In the genomic region with DNA sequence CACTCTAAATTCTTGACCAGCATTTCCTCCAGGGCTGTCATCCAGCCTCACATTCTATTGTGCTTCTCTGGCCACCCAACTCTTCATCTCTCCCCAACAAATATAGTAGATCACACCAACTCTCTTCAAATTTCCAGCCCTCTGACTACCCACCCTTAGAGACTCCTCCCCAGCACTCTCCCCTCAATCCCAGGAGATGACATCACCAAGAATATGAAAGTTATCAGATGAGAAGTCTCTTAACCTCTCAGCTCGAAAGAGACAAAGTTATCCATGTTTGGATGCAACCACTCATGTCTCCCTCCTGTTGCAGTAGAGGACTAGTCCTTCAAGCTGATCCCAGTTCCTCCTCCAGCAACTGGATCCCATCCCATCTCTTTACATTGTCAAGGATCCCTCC, we compare ENCODE assay signal across 17 cellular contexts. TPM values are rescaled to one million over a fixed set of nuclear protein-coding genes. Genes with fewer than 3 reads are reported as not detected.
A peak's percentile ranks its signal among the peaks of the same experiment; 100 is the strongest.
DNase-seq lines count a peak whose midpoint lies in the region; ATAC-seq, FAIRE-seq and TF ChIP-seq lines count a peak whose summit lies in the region.
"Had no signal": no experiment of that assay in that cellular context is flagged by ENCODE, and none has a peak within 500 bp of the region (broad histone marks: within the 10 kb centered on the region; RNA-seq: fewer than 3 reads in every experiment).

No MANE protein-coding gene starts in this region.

- WGBS in HepG2 (ENCODE audit: low lambda C conversion rate) = 4% methylated on average over 1 of the region's 1 CpG
- 44% methylated on average over 1 of the region's 1 CpG for WGBS in right lobe of liver (ENCODE audit: insufficient coverage, low coverage, low lambda C conversion rate, missing lambda C conversion rate)
- WGBS in GM23248 (ENCODE audit: low coverage in 1 of 2, low lambda C conversion rate in 2 of 2, missing lambda C conversion rate in 2 of 2), 2 experiments = 56 to 68% methylated on average over 1 of the region's 1 CpG

- BruUV-seq in HepG2 (replicated peaks; lab: Mats Ljungman, UMichigan) = no TSS peak

- H3K4me3 ChIP-seq in HepG2 (replicated peaks in 1 of 3; ENCODE audit: insufficient read depth in 1 of 3, low read depth in 2 of 3, low read length in 3 of 3) (no peak overlapping the region), right lobe of liver (no peak overlapping the region), HEK293 (ENCODE audit: low read depth, low read length) (no peak overlapping the region), ascending aorta (no peak overlapping the region), GM23248 (no peak overlapping the region)

- H3K4me1 Mint-ChIP-seq in activated naive CD8-positive, alpha-beta T cell treated with anti-CD3 and anti-CD28 coated beads, Interleukin-2, amount 50 U/mL, for 24 hours = peaks cover 75% of the 10 kb centered on the region
- peaks cover 56% of the 10 kb centered on the region for H3K4me1 Mint-ChIP-seq in stimulated activated effector memory CD8-positive, alpha-beta T cell treated with anti-CD3 and anti-CD28 coated beads, Interleukin-12 subunit alpha, Interleukin-12 subunit beta, amount 100 ng/mL, for 72 hours

- no peak overlapping the region for H3K4me2 ChIP-seq in HepG2 (ENCODE audit: low read depth, low read length)
- no peak overlapping the region for H3K4me2 ChIP-seq in GM23248 (ENCODE audit: unreplicated experiment)

- H4K20me1 ChIP-seq in HepG2 (ENCODE audit: insufficient read depth, low read length) (no peaks in the 10 kb centered on the region), GM23248 (ENCODE audit: insufficient read depth) (no peaks in the 10 kb centered on the region)

- no peak overlapping the region for H3K4me3 Mint-ChIP-seq in activated naive CD8-positive, alpha-beta T cell treated with anti-CD3 and anti-CD28 coated beads, Interleukin-2, amount 50 U/mL, for 24 hours
- no peak overlapping the region for H3K4me3 Mint-ChIP-seq in stimulated activated effector memory CD8-positive, alpha-beta T cell treated with anti-CD3 and anti-CD28 coated beads, Interleukin-12 subunit alpha, Interleukin-12 subunit beta, amount 100 ng/mL, for 72 hours

- no peak for FAIRE-seq in HepG2 (lab: Jason Lieb, UNC)
- FAIRE-seq: GM12891 had no signal

- POLR2A ChIA-PET in HepG2 (lab: Yijun Ruan, JAX) = no interaction called here
- POLR2A ChIA-PET in HEK293 (lab: Yijun Ruan, JAX) = no interaction called here

- TF ChIP-seq EP300 in HepG2 (IDR thresholded peaks at IDR 0.05; ENCODE audit: low read depth in 2 of 2, low read length in 2 of 2) (no peak), HepG2 (CRISPR knock-in tag; IDR thresholded peaks at IDR 0.05; ENCODE audit: borderline replicate concordance) (no peak)

- H2AFZ ChIP-seq in HepG2 (ENCODE audit: low read length) (no peak overlapping the region), GM23248 (no peak overlapping the region)

- H3K36me3 Mint-ChIP-seq in activated naive CD8-positive, alpha-beta T cell treated with anti-CD3 and anti-CD28 coated beads, Interleukin-2, amount 50 U/mL, for 24 hours (ENCODE audit: low read depth) = peaks cover 3% of the 10 kb centered on the region
- H3K36me3 Mint-ChIP-seq in stimulated activated effector memory CD8-positive, alpha-beta T cell treated with anti-CD3 and anti-CD28 coated beads, Interleukin-12 subunit alpha, Interleukin-12 subunit beta, amount 100 ng/mL, for 72 hours = peaks cover 5% of the 10 kb centered on the region

- no peak for DNase-seq in HepG2 (ENCODE audit: low spot score)
- DNase-seq in right lobe of liver = no peak
- DNase-seq in activated naive CD8-positive, alpha-beta T cell treated with anti-CD3 and anti-CD28 coated beads, Interleukin-2, amount 50 U/mL, for 24 hours = no peak
- DNase-seq in stimulated activated effector memory CD8-positive, alpha-beta T cell treated with anti-CD3 and anti-CD28 coated beads, Interleukin-12 subunit alpha, Interleukin-12 subunit beta, amount 100 ng/mL, for 72 hours (ENCODE audit: low spot score in 2 of 2) = no peak
- no peak for DNase-seq in ascending aorta (ENCODE audit: low spot score in 2 of 2)
- DNase-seq in GM23248 = no peak
- DNase-seq: ACHN; GF-D8; NCI-H1105 treated with DMSO at 0.1 percent for 48 hours; NCI-H1694; NCI-H2081 treated with DMSO at 0.1 percent for 48 hours; NK-92 treated with Interleukin-12 subunit alpha and Interleukin-12 subunit beta, amount 100 ng/mL, for 24 hours; Right ventricle myocardium superior had no signal

- H3K27me3 ChIP-seq in HepG2 (ENCODE audit: control insufficient read depth in 1 of 2, insufficient read depth in 2 of 2, low read length in 2 of 2) (peaks cover 0 to 15% of the 10 kb centered on the region in 2 experiments; a peak in 2 of 5 replicates), right lobe of liver (no peaks in the 10 kb centered on the region), ascending aorta (no peaks in the 10 kb centered on the region), GM23248 (replicated peaks; ENCODE audit: insufficient read depth) (no peaks in the 10 kb centered on the region)

- H3K9me2 ChIP-seq in GM23248 (ENCODE audit: insufficient read depth) = no peaks in the 10 kb centered on the region

- H3K4me1 ChIP-seq in HepG2 (ENCODE audit: insufficient read depth, low read length) (peaks cover 7% of the 10 kb centered on the region), right lobe of liver (peaks cover 0 to 12% (median 0%) of the 10 kb centered on the region in 4 donors), HEK293 (ENCODE audit: control insufficient read depth, insufficient read depth, low read length) (peaks cover 8% of the 10 kb centered on the region), ascending aorta (peaks cover 5 to 22% of the 10 kb centered on the region in 2 donors), GM23248 (ENCODE audit: insufficient read depth) (peaks cover 37% of the 10 kb centered on the region)

- ATAC-seq in HepG2 = no peak
- ATAC-seq in right lobe of liver = no peak
- ATAC-seq in activated naive CD8-positive, alpha-beta T cell treated with anti-CD3 and anti-CD28 coated beads, Interleukin-2, amount 50 U/mL, for 24 hours = no peak
- ATAC-seq in stimulated activated effector memory CD8-positive, alpha-beta T cell treated with anti-CD3 and anti-CD28 coated beads, Interleukin-12 subunit alpha, Interleukin-12 subunit beta, amount 100 ng/mL, for 72 hours = no peak
- no peak for ATAC-seq in GM18907 (IDR thresholded peaks at IDR 0.05; ENCODE audit: unreplicated experiment)

- peak overlapping the region; percentile 12 for H3K27ac Mint-ChIP-seq in activated naive CD8-positive, alpha-beta T cell treated with anti-CD3 and anti-CD28 coated beads, Interleukin-2, amount 50 U/mL, for 24 hours
- peak overlapping the region; percentile 1 for H3K27ac Mint-ChIP-seq in stimulated activated effector memory CD8-positive, alpha-beta T cell treated with anti-CD3 and anti-CD28 coated beads, Interleukin-12 subunit alpha, Interleukin-12 subunit beta, amount 100 ng/mL, for 72 hours

- H3K79me2 ChIP-seq in HepG2 (ENCODE audit: insufficient read depth, low read length) (no peaks in the 10 kb centered on the region), GM23248 (ENCODE audit: insufficient read depth) (no peaks in the 10 kb centered on the region)

- intact Hi-C loops in HepG2 (cut with micrococcal nuclease; ENCODE audit: unreplicated experiment) = no loop called here
- intact Hi-C loops in right lobe of liver (cut with DNase I) = no loop called here
- intact Hi-C loops in ascending aorta (cut with DNase I) = no loop called here

- TF ChIP-seq POLR2A in HepG2 (IDR thresholded peaks at IDR 0.05; ENCODE audit: insufficient read depth in 1 of 2, low read depth in 2 of 2, low read length in 2 of 2) = no peak
- no peak for TF ChIP-seq POLR2A in right lobe of liver (IDR thresholded peaks at IDR 0.05)

- no peak overlapping the region for H3K9ac ChIP-seq in HepG2 (ENCODE audit: insufficient read depth, low read depth, low read length)
- H3K9ac ChIP-seq in GM23248 = no peak overlapping the region

- no peak for TF ChIP-seq RAD21 in HepG2 (CRISPR knock-in tag; IDR thresholded peaks at IDR 0.05)

- H3K36me3 ChIP-seq in HepG2 (replicated peaks in 1 of 2; ENCODE audit: control insufficient read depth in 1 of 2, insufficient read depth in 2 of 2, low read length in 2 of 2) (no peaks in the 10 kb centered on the region), right lobe of liver (no peaks in the 10 kb centered on the region), HEK293 (ENCODE audit: control insufficient read depth in 2 of 2, insufficient read depth in 1 of 2, low read length in 2 of 2) (no peaks in the 10 kb centered on the region), ascending aorta (no peaks in the 10 kb centered on the region), GM23248 (ENCODE audit: low read depth) (no peaks in the 10 kb centered on the region)

- no peak for TF ChIP-seq CTCF in HepG2 (CRISPR knock-in tag; IDR thresholded peaks at IDR 0.05)
- TF ChIP-seq CTCF in right lobe of liver (IDR thresholded peaks at IDR 0.05) = no peak
- TF ChIP-seq CTCF in HEK293 (tag by site-specific recombination; IDR thresholded peaks at IDR 0.05) = no peak
- no peak for TF ChIP-seq CTCF in ascending aorta (IDR thresholded peaks at IDR 0.05)

- no peaks in the 10 kb centered on the region for H3K9me3 Mint-ChIP-seq in activated naive CD8-positive, alpha-beta T cell treated with anti-CD3 and anti-CD28 coated beads, Interleukin-2, amount 50 U/mL, for 24 hours
- no peaks in the 10 kb centered on the region for H3K9me3 Mint-ChIP-seq in stimulated activated effector memory CD8-positive, alpha-beta T cell treated with anti-CD3 and anti-CD28 coated beads, Interleukin-12 subunit alpha, Interleukin-12 subunit beta, amount 100 ng/mL, for 72 hours

- H3K27me3 Mint-ChIP-seq in activated naive CD8-positive, alpha-beta T cell treated with anti-CD3 and anti-CD28 coated beads, Interleukin-2, amount 50 U/mL, for 24 hours = no peaks in the 10 kb centered on the region

- H3K27ac ChIP-seq in HepG2 (ENCODE audit: extremely low read length, insufficient read depth, low read length) (no peak overlapping the region), right lobe of liver (no peak overlapping the region), HEK293 (ENCODE audit: extremely low read depth, low read depth, low read length) (no peak overlapping the region), ascending aorta (no peak overlapping the region), GM23248 (no peak overlapping the region)
- H3K27ac ChIP-seq: C4-2B had no signal

- CTCF ChIA-PET in HepG2 (lab: Yijun Ruan, JAX; ENCODE audit: low intra/inter-chr PET ratio, low total read pairs) (no interaction called here), HEK293 (lab: Yijun Ruan, JAX) (interaction anchor here (1.4 kb wide), 1 partner anchor 40 kb away, joined by 4 read pairs; no protein-coding TSS in a partner anchor)

- H3K9me3 ChIP-seq in HepG2 (ENCODE audit: low read length) = no peaks in the 10 kb centered on the region
- no peaks in the 10 kb centered on the region for H3K9me3 ChIP-seq in right lobe of liver
- no peaks in the 10 kb centered on the region for H3K9me3 ChIP-seq in HEK293 (ENCODE audit: control insufficient read depth, insufficient read depth, low read depth, low read length)
- no peaks in the 10 kb centered on the region for H3K9me3 ChIP-seq in ascending aorta
- H3K9me3 ChIP-seq in GM23248 (ENCODE audit: low read depth) = no peaks in the 10 kb centered on the region

- in situ Hi-C loops in HepG2 (cut with HindIII; ENCODE audit: extremely low pct_ligation_motif_present, low pct_unique_long_range_greater_than_20kb) = no loop called here
- in situ Hi-C loops in GM23248 (cut with MboI) = no loop called here

- peaks cover 31% of the 10 kb centered on the region for H3F3A ChIP-seq in GM23248 (ENCODE audit: insufficient read depth)

RNA-seq across cellular contexts. Expression of gene LBH, which starts 47.1 kb away (rescaled TPM):
- total RNA-seq in HepG2 (2016; rRNA removed; fragmentation: Illumina TruSeq; extraction: Trizol) (0.09 and 0.10 TPM in 2 replicates), right lobe of liver (10 to 100 TPM in 3 of 6 experiments, 1 to 10 TPM in 3; 4.3 to 17.6 (median 9.5) TPM), ascending aorta (116 TPM)
- total RNA-seq in HepG2 (2016; cell fraction: cytosol; rRNA removed; fragmentation: Illumina TruSeq; extraction: Trizol; ENCODE audit: low read depth) = not detected in 2 replicates
- total RNA-seq in HepG2 (2016; cell fraction: insoluble cytoplasmic fraction; rRNA removed; fragmentation: Illumina TruSeq; extraction: Trizol) = 0.15 TPM in 1 of 2 replicates, not detected in the other
- total RNA-seq in HepG2 (2016; cell fraction: membrane; rRNA removed; fragmentation: Illumina TruSeq; extraction: Trizol) = 0.06 and 0.10 TPM in 2 replicates
- total RNA-seq in HepG2 (2016; cell fraction: nucleus; rRNA removed; fragmentation: Illumina TruSeq; extraction: Trizol) = not detected in 2 replicates
- polyA plus RNA-seq in HepG2 (2011; rRNA removed) (0.16 and 0.25 TPM in 2 replicates), GM23248 (2016; fragmentation: Nextera tagmentation; extraction: Ambion mirVana) (155 and 162 TPM in 2 replicates)
- 0.12 and 0.28 TPM in 2 replicates for polyA plus RNA-seq in HepG2 (2011; cell fraction: cytosol; rRNA removed)
- 0.05 and 0.16 TPM in 2 replicates for polyA plus RNA-seq in HepG2 (2011; cell fraction: nucleus; rRNA removed)
- 0.13 TPM in 1 of 2 replicates, not detected in the other for polyA plus RNA-seq in HepG2 (2012)
- polyA plus RNA-seq in HepG2 (2016; cell fraction: cytosol; fragmentation: Illumina TruSeq; extraction: Trizol; ENCODE audit: low read depth) = not detected in 2 replicates
- polyA plus RNA-seq in HepG2 (2016; cell fraction: insoluble cytoplasmic fraction; fragmentation: Illumina TruSeq; extraction: Trizol; ENCODE audit: low read depth) = 0.16 and 0.23 TPM in 2 replicates
- polyA plus RNA-seq in HepG2 (2016; cell fraction: membrane; fragmentation: Illumina TruSeq; extraction: Trizol; ENCODE audit: low read depth) = 0.14 TPM in 1 of 2 replicates, not detected in the other
- not detected in 2 replicates for polyA plus RNA-seq in HepG2 (2016; cell fraction: nucleus; fragmentation: Illumina TruSeq; extraction: Trizol; ENCODE audit: insufficient read depth, low read depth)
- polyA minus RNA-seq in HepG2 (2011; rRNA and poly(A)+ RNA removed; ENCODE audit: low replicate concordance) = 0.16 and 0.91 TPM in 2 replicates
- not detected in 2 replicates for polyA minus RNA-seq in HepG2 (2011; cell fraction: cytosol; rRNA and poly(A)+ RNA removed)
- polyA minus RNA-seq in HepG2 (2011; cell fraction: nucleus; rRNA and poly(A)+ RNA removed) = 0.13 TPM in 1 of 2 replicates, not detected in the other
- 189 and 285 TPM in 2 replicates for total RNA-seq in GM23248 (2014; rRNA removed; shearing (Covaris generic))

Comparison
In these comparisons a context has a peak if more than half of its experiments do, and no peak if none do; other contexts are left out.
1. Of the 63 proteins assayed by ChIP-seq in both HepG2 and HEK293: peak only in HepG2: none; only in HEK293: ATF2; in both: none; in neither: 62.